14 cellular contexts compared by ENCODE assay signal in the genomic region with DNA sequence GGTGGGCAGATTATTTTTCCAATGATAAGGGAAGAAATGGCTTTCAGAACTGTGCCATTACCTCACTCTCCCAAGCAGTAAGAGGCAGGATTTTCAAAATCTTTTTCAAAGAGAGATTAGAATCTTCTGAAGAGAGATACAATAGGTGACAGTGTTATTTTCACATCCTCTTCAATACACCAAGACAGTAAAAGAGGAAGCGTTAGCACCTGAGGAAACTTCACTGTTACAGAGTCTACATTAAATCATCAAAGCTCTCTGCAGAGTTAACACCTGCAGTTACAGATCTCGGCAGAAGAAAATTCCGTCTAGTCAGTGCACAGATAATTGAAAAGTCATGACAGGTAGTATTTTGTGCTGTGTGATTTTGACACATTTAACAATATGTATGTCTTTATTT.
A peak's percentile ranks its signal among the peaks of the same experiment; 100 is the strongest.
DNase-seq lines count a peak whose midpoint lies in the region; ATAC-seq and TF ChIP-seq lines count a peak whose summit lies in the region.
"Had no signal": no experiment of that assay in that cellular context is flagged by ENCODE, and none has a peak within 500 bp of the region (broad histone marks: within the 10 kb centered on the region; RNA-seq: fewer than 3 reads in every experiment).

No MANE protein-coding gene starts in this region.

- H3K4me3 Mint-ChIP-seq in activated T-cell treated with anti-CD3 and anti-CD28 coated beads, Interleukin-2, amount 50 U/mL, for 24 hours: no peak overlapping the region
- H3K4me3 Mint-ChIP-seq: CD8-positive, alpha-beta memory T cell had no signal

- no peaks in the 10 kb centered on the region for H3K27me3 ChIP-seq in GM06990 (replicated peaks; ENCODE audit: control insufficient read depth, insufficient read depth, low read length)
- H3K27me3 ChIP-seq: heart right ventricle, transverse colon had no signal

- no peak for TF ChIP-seq CTCF in GM06990 (IDR thresholded peaks at IDR 0.05; ENCODE audit: insufficient read depth, low read length, poor library complexity, severe bottlenecking)

- peak; percentile 9 for DNase-seq in GM06990 (ENCODE audit: extremely low read depth, insufficient read length)
- no peak for DNase-seq in activated T-cell treated with anti-CD3 and anti-CD28 coated beads, Interleukin-2, amount 50 U/mL, for 24 hours
- DNase-seq in NCI-H510A (lab: John Stamatoyannopoulos, UW): no peak
- DNase-seq in KBM-7: no peak
- DNase-seq: CD8-positive, alpha-beta memory T cell; erythroblast; GF-D8; heart right ventricle; NCI-H1092 treated with DMSO at 0.1 percent for 48 hours; transverse colon had no signal

- ATAC-seq in GM19043 (IDR thresholded peaks at IDR 0.05; ENCODE audit: low read depth, unreplicated experiment) (peak; percentile 52), HG02642 (IDR thresholded peaks at IDR 0.05; ENCODE audit: poor library complexity, unreplicated experiment) (peak; percentile 75), HG03354 (IDR thresholded peaks at IDR 0.05; ENCODE audit: poor library complexity, severe bottlenecking, unreplicated experiment) (peak; percentile 61), GM18870 (IDR thresholded peaks at IDR 0.05; ENCODE audit: unreplicated experiment) (no peak)
- ATAC-seq: heart right ventricle had no signal

- no peaks in the 10 kb centered on the region for H3K36me3 ChIP-seq in GM06990 (ENCODE audit: control insufficient read depth, insufficient read depth, low read length)
- H3K36me3 ChIP-seq: transverse colon had no signal

- H3K27me3 Mint-ChIP-seq in activated T-cell treated with anti-CD3 and anti-CD28 coated beads, Interleukin-2, amount 50 U/mL, for 24 hours: no peaks in the 10 kb centered on the region
- H3K27me3 Mint-ChIP-seq: CD8-positive, alpha-beta memory T cell had no signal

- in situ Hi-C loops in KBM-7 (cut with MboI; ENCODE audit: low pct_unique_long_range_greater_than_20kb, low sequenced_read_pairs): no loop called here

- H3K4me3 ChIP-seq in GM06990 (replicated peaks; ENCODE audit: low read depth, low read length): no peak overlapping the region
- H3K4me3 ChIP-seq: heart right ventricle, transverse colon had no signal

- no peak overlapping the region for H3K27ac Mint-ChIP-seq in activated T-cell treated with anti-CD3 and anti-CD28 coated beads, Interleukin-2, amount 50 U/mL, for 24 hours
- H3K27ac Mint-ChIP-seq: CD8-positive, alpha-beta memory T cell had no signal

- H3K36me3 Mint-ChIP-seq in activated T-cell treated with anti-CD3 and anti-CD28 coated beads, Interleukin-2, amount 50 U/mL, for 24 hours (ENCODE audit: low read depth): no peaks in the 10 kb centered on the region
- H3K36me3 Mint-ChIP-seq: CD8-positive, alpha-beta memory T cell had no signal

- H3K9me3 Mint-ChIP-seq in activated T-cell treated with anti-CD3 and anti-CD28 coated beads, Interleukin-2, amount 50 U/mL, for 24 hours: peaks cover 3% of the 10 kb centered on the region

- H3K4me1 Mint-ChIP-seq in activated T-cell treated with anti-CD3 and anti-CD28 coated beads, Interleukin-2, amount 50 U/mL, for 24 hours (ENCODE audit: low read depth): no peaks in the 10 kb centered on the region
- H3K4me1 Mint-ChIP-seq: CD8-positive, alpha-beta memory T cell had no signal
